ENCODE assay signal across 13 cellular contexts in the genomic region with DNA sequence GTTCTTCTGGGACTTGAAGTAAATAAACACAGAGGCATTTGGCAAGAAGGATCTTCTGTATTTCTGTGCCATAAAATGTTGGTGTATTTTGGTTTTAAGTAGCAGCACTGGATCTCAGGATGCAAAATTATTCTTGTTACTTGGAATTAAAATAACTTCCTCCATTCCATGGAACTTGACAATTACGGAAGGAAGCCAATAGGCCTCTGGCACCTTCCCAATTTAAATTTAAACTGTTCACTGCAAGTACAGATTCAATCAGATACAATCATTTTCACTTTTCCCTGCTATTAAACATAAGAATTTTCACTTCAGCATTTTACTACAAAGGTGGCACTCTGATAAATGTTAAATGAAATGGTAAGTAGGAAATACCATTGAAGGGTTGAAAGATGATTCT.
DNase-seq lines count a peak whose midpoint lies in the region; ATAC-seq and TF ChIP-seq lines count a peak whose summit lies in the region.
"Had no signal": no experiment of that assay in that cellular context is flagged by ENCODE, and none has a peak within 500 bp of the region (broad histone marks: within the 10 kb centered on the region; RNA-seq: fewer than 3 reads in every experiment).

No MANE protein-coding gene starts in this region.

- H3K4me3 ChIP-seq in Loucy (ENCODE audit: low read length, poor library complexity, severe bottlenecking) (no peak overlapping the region), dorsolateral prefrontal cortex (peak overlapping the region in 1 of 59 donors; percentile 19), neuronal stem cell (ENCODE audit: low read length in 2 of 2) (no peak overlapping the region)
- H3K4me3 ChIP-seq: suprapubic skin had no signal

- H3K4ac ChIP-seq in neuronal stem cell (ENCODE audit: low read length) = no peak overlapping the region

- intact Hi-C loops in dorsolateral prefrontal cortex (cut with DNase I) = loop anchor here (5.0 to 10.0 kb wide), 2 partner anchors 235 to 1253 kb away; no protein-coding TSS in a partner anchor
- intact Hi-C loops in activated T-helper 1 cell treated with anti-CD3 and anti-CD28 coated beads, Interleukin-12 subunit alpha, Interleukin-12 subunit beta, Interleukin-2, Interleukin-4 antibody, amounts not matched to agents 30 ng/mL and 10 ng/mL and 1 ng/mL, durations not matched to agents 14 hours and 24 hours and 36 hours (cut with micrococcal nuclease) = loop anchor here (1.0 to 5.0 kb wide), 4 partner anchors 95 to 391 kb away; no protein-coding TSS in a partner anchor

- H3K27me3 Mint-ChIP-seq in activated T-helper 1 cell treated with anti-CD3 and anti-CD28 coated beads, Interleukin-12 subunit alpha, Interleukin-12 subunit beta, Interleukin-2, Interleukin-4 antibody, amounts not matched to agents 30 ng/mL and 10 ng/mL and 1 ng/mL, durations not matched to agents 14 hours and 24 hours and 36 hours (ENCODE audit: insufficient read depth) = peaks cover 7% of the 10 kb centered on the region
- H3K27me3 Mint-ChIP-seq: CD4-positive, alpha-beta memory T cell had no signal

- no peaks in the 10 kb centered on the region for H4K20me1 ChIP-seq in Loucy (ENCODE audit: insufficient read depth, low read length, poor library complexity, severe bottlenecking)

- no peaks in the 10 kb centered on the region for H3K79me2 ChIP-seq in Loucy (ENCODE audit: insufficient read depth, low read length)

- H3K4me1 ChIP-seq in Loucy (ENCODE audit: insufficient read depth, low read length, poor library complexity, severe bottlenecking) (peaks cover 4% of the 10 kb centered on the region), neuronal stem cell (ENCODE audit: control insufficient read depth in 2 of 2, insufficient read depth in 1 of 2, low read depth in 1 of 2, low read length in 2 of 2) (peaks cover 0 to 2% of the 10 kb centered on the region in 2 donors)

- no peaks in the 10 kb centered on the region for H3K27me3 ChIP-seq in Loucy (ENCODE audit: insufficient read depth, low read length, poor library complexity, severe bottlenecking)
- H3K27me3 ChIP-seq in dorsolateral prefrontal cortex = no peaks in the 10 kb centered on the region
- H3K27me3 ChIP-seq in neuronal stem cell (ENCODE audit: control insufficient read depth in 3 of 3, insufficient read depth in 3 of 3, low read depth in 1 of 3, low read length in 3 of 3) = no peaks in the 10 kb centered on the region
- H3K27me3 ChIP-seq: suprapubic skin had no signal

- no peak overlapping the region for H3K18ac ChIP-seq in neuronal stem cell (ENCODE audit: low read length)

- H2AK5ac ChIP-seq in neuronal stem cell (ENCODE audit: low read depth, low read length) = no peak overlapping the region

- no peak overlapping the region for H2BK5ac ChIP-seq in neuronal stem cell (ENCODE audit: low read length)

- no peaks in the 10 kb centered on the region for H3K36me3 ChIP-seq in Loucy (ENCODE audit: insufficient read depth, low read length)
- H3K36me3 ChIP-seq in neuronal stem cell (replicated peaks in 1 of 2; ENCODE audit: control insufficient read depth in 2 of 2, insufficient read depth in 2 of 2, low read length in 2 of 2) = no peaks in the 10 kb centered on the region
- H3K36me3 ChIP-seq: suprapubic skin had no signal

- H3K4me2 ChIP-seq in Loucy (ENCODE audit: low read depth, low read length, poor library complexity, severe bottlenecking) (no peak overlapping the region), neuronal stem cell (ENCODE audit: insufficient read depth, low read length, poor library complexity, severe bottlenecking) (no peak overlapping the region)
- H3K4me2 ChIP-seq: KMS-11 had no signal

- H3K4me3 Mint-ChIP-seq in activated T-helper 1 cell treated with anti-CD3 and anti-CD28 coated beads, Interleukin-12 subunit alpha, Interleukin-12 subunit beta, Interleukin-2, Interleukin-4 antibody, amounts not matched to agents 30 ng/mL and 10 ng/mL and 1 ng/mL, durations not matched to agents 14 hours and 24 hours and 36 hours = no peak overlapping the region
- H3K4me3 Mint-ChIP-seq: endodermal cell, H9 had no signal

- H3K4me1 Mint-ChIP-seq in activated T-helper 1 cell treated with anti-CD3 and anti-CD28 coated beads, Interleukin-12 subunit alpha, Interleukin-12 subunit beta, Interleukin-2, Interleukin-4 antibody, amounts not matched to agents 30 ng/mL and 10 ng/mL and 1 ng/mL, durations not matched to agents 14 hours and 24 hours and 36 hours (ENCODE audit: low read depth) = peaks cover 30% of the 10 kb centered on the region

- DNase-seq in CD1c-positive myeloid dendritic cell (ENCODE audit: extremely low spot score) (peak; percentile 21), dorsolateral prefrontal cortex (no peak), neuronal stem cell (ENCODE audit: low spot score) (no peak)
- DNase-seq in central memory CD4-positive, alpha-beta T cell = no peak
- DNase-seq in activated T-helper 1 cell treated with anti-CD3 and anti-CD28 coated beads, Interleukin-12 subunit alpha, Interleukin-12 subunit beta, Interleukin-2, Interleukin-4 antibody, amounts not matched to agents 30 ng/mL and 10 ng/mL and 1 ng/mL, durations not matched to agents 14 hours and 24 hours and 36 hours (ENCODE audit: low spot score) = no peak
- DNase-seq: NCI-H1694 had no signal

- H3K36me3 Mint-ChIP-seq in activated T-helper 1 cell treated with anti-CD3 and anti-CD28 coated beads, Interleukin-12 subunit alpha, Interleukin-12 subunit beta, Interleukin-2, Interleukin-4 antibody, amounts not matched to agents 30 ng/mL and 10 ng/mL and 1 ng/mL, durations not matched to agents 14 hours and 24 hours and 36 hours (ENCODE audit: low read depth) = peaks cover 2% of the 10 kb centered on the region
- H3K36me3 Mint-ChIP-seq: CD4-positive, alpha-beta memory T cell had no signal

- H3K14ac ChIP-seq in neuronal stem cell (ENCODE audit: low read length) = no peak overlapping the region

- H3K9me3 ChIP-seq in Loucy (ENCODE audit: insufficient read depth, low read depth, low read length) (no peaks in the 10 kb centered on the region), neuronal stem cell (replicated peaks in 1 of 2; ENCODE audit: control insufficient read depth in 2 of 2, insufficient read depth in 1 of 2, low read depth in 1 of 2, low read length in 2 of 2) (no peaks in the 10 kb centered on the region)
- H3K9me3 ChIP-seq: suprapubic skin had no signal

- H3K27ac ChIP-seq in dorsolateral prefrontal cortex (peak overlapping the region in 46 of 59 donors; percentile 0 to 80 (median 50)), neuronal stem cell (replicated peaks; ENCODE audit: low read length) (no peak overlapping the region)
- H3K27ac ChIP-seq: KMS-11, suprapubic skin had no signal

- H3K23ac ChIP-seq in neuronal stem cell (ENCODE audit: low read depth, low read length, poor library complexity) = no peak overlapping the region

- TF ChIP-seq CTCF in Loucy (conservative IDR thresholded peaks at IDR 0.05; ENCODE audit: low read length) (no peak), dorsolateral prefrontal cortex (IDR thresholded peaks at IDR 0.05 in 54 of 56, conservative IDR thresholded peaks at IDR 0.05 in 2 of 56; ENCODE audit: low read depth in 1 of 56, partially characterized antibody in 56 of 56) (no peak)

- H4K91ac ChIP-seq in neuronal stem cell (ENCODE audit: low read depth, low read length, poor library complexity) = no peak overlapping the region

- no peak overlapping the region for H2BK15ac ChIP-seq in neuronal stem cell (ENCODE audit: low read length)

- no peaks in the 10 kb centered on the region for H3K9me2 ChIP-seq in Loucy (replicated peaks; ENCODE audit: low read depth, low read length)

- no peak overlapping the region for H2BK120ac ChIP-seq in neuronal stem cell (ENCODE audit: low read depth, low read length)

- H3K27ac Mint-ChIP-seq in activated T-helper 1 cell treated with anti-CD3 and anti-CD28 coated beads, Interleukin-12 subunit alpha, Interleukin-12 subunit beta, Interleukin-2, Interleukin-4 antibody, amounts not matched to agents 30 ng/mL and 10 ng/mL and 1 ng/mL, durations not matched to agents 14 hours and 24 hours and 36 hours = no peak overlapping the region
- H3K27ac Mint-ChIP-seq: endodermal cell had no signal

- WGBS in neuronal stem cell (ENCODE audit: extremely low coverage in 2 of 2, insufficient read length in 2 of 2, insufficient replicate concordance in 1 of 2), 2 donors = no CpG with 5 or more reads among the region's 1 CpG

- H3K79me1 ChIP-seq in neuronal stem cell (ENCODE audit: low read depth, low read length) = no peaks in the 10 kb centered on the region

- no peak for ATAC-seq in GM21360 (IDR thresholded peaks at IDR 0.05; ENCODE audit: unreplicated experiment)

- no peak overlapping the region for H4K8ac ChIP-seq in neuronal stem cell (ENCODE audit: low read depth, low read length)

- no peak overlapping the region for H3K9ac ChIP-seq in Loucy (ENCODE audit: low read depth, low read length, poor library complexity, severe bottlenecking)
- no peak overlapping the region for H3K9ac ChIP-seq in neuronal stem cell (ENCODE audit: low read depth, low read length, poor library complexity)
- H3K9ac ChIP-seq: KMS-11 had no signal

- H3K9me3 Mint-ChIP-seq in activated T-helper 1 cell treated with anti-CD3 and anti-CD28 coated beads, Interleukin-12 subunit alpha, Interleukin-12 subunit beta, Interleukin-2, Interleukin-4 antibody, amounts not matched to agents 30 ng/mL and 10 ng/mL and 1 ng/mL, durations not matched to agents 14 hours and 24 hours and 36 hours = no peaks in the 10 kb centered on the region

- no peaks in the 10 kb centered on the region for H3F3A ChIP-seq in Loucy (ENCODE audit: low read depth)

- no peak overlapping the region for H2BK12ac ChIP-seq in neuronal stem cell (ENCODE audit: low read length)

- H2AFZ ChIP-seq in Loucy (ENCODE audit: low read length) = peak overlapping the region; percentile 69
- peak overlapping the region; percentile 46 for H2AFZ ChIP-seq in neuronal stem cell (ENCODE audit: low read length)
